ENCODE assay signal across 8 cellular contexts in genomic region chr5:154038241-154038603, GRCh38. TPM values are rescaled to one million over a fixed set of nuclear protein-coding genes. Genes with fewer than 3 reads are reported as not detected.
A peak's percentile ranks its signal among the peaks of the same experiment; 100 is the strongest.
DNase-seq lines count a peak whose midpoint lies in the region; ATAC-seq and TF ChIP-seq lines count a peak whose summit lies in the region.

No MANE protein-coding gene starts in this region.

- DNase-seq in NK-92 treated with Interleukin-12 subunit alpha and Interleukin-12 subunit beta, amount 100 ng/mL, for 24 hours (lab: John Stamatoyannopoulos, UW) = peak; percentile 48
- DNase-seq in NK-92 (lab: John Stamatoyannopoulos, UW; ENCODE audit: unreplicated experiment) (no peak), HCT116 (ENCODE audit: low read depth, low spot score) (peak; percentile 3), MG63 (peak; percentile 17), glutamatergic neuron (no peak), pulmonary artery endothelial cell (ENCODE audit: low read depth, low spot score) (peak; percentile 11), NCI-H446 treated with DMSO at 0.1 percent for 48 hours (lab: John Stamatoyannopoulos, UW) (no peak)
- no peak for DNase-seq in activated T-cell treated with anti-CD3 and anti-CD28 coated beads, Interleukin-2, amount 50 U/mL, for 72 hours

- ATAC-seq in HCT116 = peak; percentile 59
- peak; percentile 48 to 63 for ATAC-seq in activated T-cell treated with anti-CD3 and anti-CD28 coated beads, Interleukin-2, amount 50 U/mL, for 72 hours (replicated peaks in 1 of 2)

- H3K9ac ChIP-seq in HCT116 (ENCODE audit: low read length) = peak overlapping the region; percentile 74

- peak overlapping the region; percentile 84 to 95 for H3K4me3 ChIP-seq in HCT116 (replicated peaks in 1 of 2; ENCODE audit: low read depth in 1 of 2, low read length in 2 of 2)
- peak overlapping the region; percentile 86 for H3K4me3 ChIP-seq in MG63

- intact Hi-C loops in HCT116 (cut with micrococcal nuclease) = no loop called here

- H3K27me3 ChIP-seq in HCT116 (ENCODE audit: insufficient read depth, low read length) (no peaks in the 10 kb centered on the region), MG63 (no peaks in the 10 kb centered on the region)

- no peaks in the 10 kb centered on the region for H3K9me3 ChIP-seq in HCT116 (ENCODE audit: control insufficient read depth in 1 of 2, insufficient read depth in 1 of 2, low read depth in 1 of 2, low read length in 2 of 2)
- no peaks in the 10 kb centered on the region for H3K9me3 ChIP-seq in MG63

- no peaks in the 10 kb centered on the region for H4K20me1 ChIP-seq in HCT116 (ENCODE audit: insufficient read depth)

- H3K79me2 ChIP-seq in HCT116 (ENCODE audit: insufficient read depth, low read length) = peaks cover 41% of the 10 kb centered on the region

- no peaks in the 10 kb centered on the region for H3K27me3 Mint-ChIP-seq in activated T-cell treated with anti-CD3 and anti-CD28 coated beads, Interleukin-2, amount 50 U/mL, for 72 hours (ENCODE audit: low read depth)
- H3K27me3 Mint-ChIP-seq in glutamatergic neuron (ENCODE audit: unreplicated experiment) = peaks cover 4% of the 10 kb centered on the region

- peak overlapping the region; percentile 53 for H3K27ac ChIP-seq in HCT116 (ENCODE audit: low read depth, low read length)

- H3K9me3 Mint-ChIP-seq in activated T-cell treated with anti-CD3 and anti-CD28 coated beads, Interleukin-2, amount 50 U/mL, for 72 hours = no peaks in the 10 kb centered on the region
- H3K9me3 Mint-ChIP-seq in glutamatergic neuron (ENCODE audit: unreplicated experiment) = peaks cover 7% of the 10 kb centered on the region

- H3K4me3 Mint-ChIP-seq in activated T-cell treated with anti-CD3 and anti-CD28 coated beads, Interleukin-2, amount 50 U/mL, for 72 hours = peak overlapping the region; percentile 92 to 96
- H3K4me3 Mint-ChIP-seq in glutamatergic neuron (ENCODE audit: unreplicated experiment) = peak overlapping the region; percentile 100

- H3K36me3 ChIP-seq in HCT116 (ENCODE audit: control insufficient read depth in 1 of 2, insufficient read depth in 2 of 2, low read length in 2 of 2) (no peaks in the 10 kb centered on the region; a peak in 1 of 4 replicates), MG63 (no peaks in the 10 kb centered on the region; the same call in 1 of the 2 replicates)

- TF ChIP-seq POLR2A in HCT116 (IDR thresholded peaks at IDR 0.05; ENCODE audit: borderline replicate concordance, extremely low read depth, insufficient read depth, insufficient read length) = no peak

- CTCF ChIA-PET in HCT116 (lab: Charles Lee) = interaction anchor here (1.0 to 1.8 kb wide), 3 partner anchors 34 to 58 kb away, joined by 3 to 8 read pairs (median 6); no protein-coding TSS in a partner anchor

- no peak for TF ChIP-seq RAD21 in HCT116 (IDR thresholded peaks at IDR 0.05; ENCODE audit: low read depth)

- RAD21 ChIA-PET in HCT116 (lab: Charles Lee; ENCODE audit: low non-redundant PET in 1 of 2, low total read pairs in 2 of 2, uncharacterized antibody in 2 of 2, unreplicated experiment in 2 of 2) = interaction anchor here in 1 of 2 experiments (1.0 kb wide), 1 partner anchor 64 kb away, joined by 3 read pairs; no protein-coding TSS in a partner anchor

- BruUV-seq in HCT116 (replicated peaks; lab: Mats Ljungman, UMichigan) = TSS peak; percentile 73

- H3K27ac Mint-ChIP-seq in activated T-cell treated with anti-CD3 and anti-CD28 coated beads, Interleukin-2, amount 50 U/mL, for 72 hours = peak overlapping the region; percentile 98
- peak overlapping the region; percentile 95 for H3K27ac Mint-ChIP-seq in glutamatergic neuron (ENCODE audit: unreplicated experiment)

- H3K36me3 Mint-ChIP-seq in activated T-cell treated with anti-CD3 and anti-CD28 coated beads, Interleukin-2, amount 50 U/mL, for 72 hours (ENCODE audit: insufficient read depth in 2 of 2) = peaks cover 6 to 8% of the 10 kb centered on the region in 2 donors
- no peaks in the 10 kb centered on the region for H3K36me3 Mint-ChIP-seq in glutamatergic neuron (ENCODE audit: unreplicated experiment)

- peaks cover 29% of the 10 kb centered on the region for H3K4me1 Mint-ChIP-seq in activated T-cell treated with anti-CD3 and anti-CD28 coated beads, Interleukin-2, amount 50 U/mL, for 72 hours (ENCODE audit: low read depth)
- peaks cover 5% of the 10 kb centered on the region for H3K4me1 Mint-ChIP-seq in glutamatergic neuron (ENCODE audit: low read depth, unreplicated experiment)

- peaks cover 7 to 11% of the 10 kb centered on the region in 2 experiments for H3K4me1 ChIP-seq in HCT116 (ENCODE audit: control insufficient read depth in 1 of 2, insufficient read depth in 2 of 2, low read length in 2 of 2)

- TF ChIP-seq CTCF in HCT116 (IDR thresholded peaks at IDR 0.05 in 2 of 3, conservative IDR thresholded peaks at IDR 0.05 in 1 of 3; ENCODE audit: borderline replicate concordance in 1 of 3, insufficient read depth in 1 of 3, low read depth in 2 of 3, low read length in 2 of 3) = no peak
- TF ChIP-seq CTCF in glutamatergic neuron (IDR thresholded peaks at IDR 0.05; ENCODE audit: partially characterized antibody, unreplicated experiment) = no peak

- peak overlapping the region; percentile 81 for H3K4me2 ChIP-seq in HCT116 (ENCODE audit: low read length)

- POLR2A ChIA-PET in HCT116 (lab: Charles Lee) = interaction anchor here (1.0 to 1.7 kb wide), 2 partner anchors 8 to 10 kb away, joined by 5 to 7 read pairs; no protein-coding TSS in a partner anchor

- peak overlapping the region; percentile 14 for H2AFZ ChIP-seq in HCT116 (ENCODE audit: low read depth, low read length, poor library complexity, severe bottlenecking)

- H3K9me2 ChIP-seq in HCT116 (ENCODE audit: insufficient read depth) = no peaks in the 10 kb centered on the region

TF ChIP-seq in HCT116, 20 proteins besides CTCF, POLR2A, EP300 and RAD21:
- no peak for TF ChIP-seq ZNF274 (IDR thresholded peaks at IDR 0.05; ENCODE audit: low read depth, low read length)
- no peak for TF ChIP-seq SIN3A (IDR thresholded peaks at IDR 0.05; ENCODE audit: low read depth)
- TF ChIP-seq TCF7L2 (IDR thresholded peaks at IDR 0.05; ENCODE audit: borderline replicate concordance, extremely low read depth, insufficient read depth, insufficient read length) = no peak
- TF ChIP-seq ELF1 (IDR thresholded peaks at IDR 0.05; ENCODE audit: borderline replicate concordance, low read depth) = no peak
- TF ChIP-seq EZH2 (IDR thresholded peaks at IDR 0.05) = no peak
- no peak for TF ChIP-seq CBX3 (IDR thresholded peaks at IDR 0.05; ENCODE audit: low read depth)
- TF ChIP-seq MAX (IDR thresholded peaks at IDR 0.05) = no peak
- no peak for TF ChIP-seq REST (IDR thresholded peaks at IDR 0.05; ENCODE audit: low read depth)
- TF ChIP-seq CEBPB (IDR thresholded peaks at IDR 0.05; ENCODE audit: low read depth) = no peak
- no peak for TF ChIP-seq JUND (IDR thresholded peaks at IDR 0.05)

RNA-seq across cellular contexts. Expression of gene FAM114A2, which starts 0.5 kb away (rescaled TPM):
- total RNA-seq in HCT116 (2021; ENCODE audit: unreplicated experiment) (19.8 TPM), glutamatergic neuron (ENCODE audit: unreplicated experiment) (25.8 TPM), pulmonary artery endothelial cell (31.9 and 39.0 TPM in 2 replicates)
- 6.2 and 9.5 TPM in 2 replicates for polyA plus RNA-seq in HCT116 (2012)
- total RNA-seq in MG63 (2014; rRNA removed; shearing (Covaris generic); ENCODE audit: low replicate concordance) = 28.1 and 36.1 TPM in 2 replicates
- 10 to 100 TPM; 31.8 to 33.7 TPM for total RNA-seq in activated T-cell treated with anti-CD3 and anti-CD28 coated beads, Interleukin-2, amount 50 U/mL, for 72 hours

RNA-seq across cellular contexts. Expression of gene MFAP3, which starts 0.5 kb away (rescaled TPM):
- total RNA-seq in HCT116 (2021; ENCODE audit: unreplicated experiment) (18.5 TPM), glutamatergic neuron (ENCODE audit: unreplicated experiment) (45.3 TPM), pulmonary artery endothelial cell (89.9 and 134 TPM in 2 replicates)
- 8.0 and 8.2 TPM in 2 replicates for polyA plus RNA-seq in HCT116 (2012)
- total RNA-seq in MG63 (2014; rRNA removed; shearing (Covaris generic); ENCODE audit: low replicate concordance) = 37.2 and 38.1 TPM in 2 replicates
- 10 to 100 TPM; 20.9 to 21.8 TPM for total RNA-seq in activated T-cell treated with anti-CD3 and anti-CD28 coated beads, Interleukin-2, amount 50 U/mL, for 72 hours

Comparison
In these comparisons a context has a peak if more than half of its experiments do, and no peak if none do; other contexts are left out.
1. DNase-seq: peak in NK-92 treated with Interleukin-12 subunit alpha and Interleukin-12 subunit beta, amount 100 ng/mL, for 24 hours (single experiment), HCT116 (single experiment), MG63 (single experiment) and pulmonary artery endothelial cell (single experiment); none in NK-92 (single experiment), activated T-cell treated with anti-CD3 and anti-CD28 coated beads, Interleukin-2, amount 50 U/mL, for 72 hours (0 of 2), glutamatergic neuron (single experiment) and NCI-H446 treated with DMSO at 0.1 percent for 48 hours (single experiment).